In genomic region chr2:7950035-7950612, GRCh38 we compare ENCODE assay signal across 13 cellular contexts.
"Had no signal": no experiment of that assay in that cellular context is flagged by ENCODE, and none has a peak within 500 bp of the region (broad histone marks: within the 10 kb centered on the region; RNA-seq: fewer than 3 reads in every experiment).

No MANE protein-coding gene starts in this region.

- H3K79me2 ChIP-seq: hepatocyte had no signal

- H3K4me3 Mint-ChIP-seq: neural progenitor cell had no signal

- H3K4me3 ChIP-seq: esophagus squamous epithelium, hepatocyte, neural progenitor cell, pancreas, upper lobe of left lung had no signal

- H3K9me3 Mint-ChIP-seq: activated naive CD4-positive, alpha-beta T cell treated with anti-CD3 and anti-CD28 coated beads, Interleukin-2, amount 50 U/mL, for 72 hours; neural progenitor cell had no signal

- H3K9ac ChIP-seq: neural progenitor cell had no signal

- H2AFZ ChIP-seq: hepatocyte, neural progenitor cell had no signal

- H3K27ac Mint-ChIP-seq: activated naive CD4-positive, alpha-beta T cell treated with anti-CD3 and anti-CD28 coated beads, Interleukin-2, amount 50 U/mL, for 72 hours; neural progenitor cell had no signal

- H3K36me3 Mint-ChIP-seq: activated naive CD4-positive, alpha-beta T cell treated with anti-CD3 and anti-CD28 coated beads, Interleukin-2, amount 50 U/mL, for 72 hours; neural progenitor cell had no signal

- H3K4me1 ChIP-seq: esophagus squamous epithelium, pancreas, upper lobe of left lung had no signal

- ATAC-seq: activated CD4-positive, CD25-positive, alpha-beta regulatory T cell treated with anti-CD3 and anti-CD28 coated beads, Interleukin-2, amount 50 U/mL, for 24 hours; activated naive CD4-positive, alpha-beta T cell treated with anti-CD3 and anti-CD28 coated beads, Interleukin-2, amount 50 U/mL, for 72 hours; left ventricle myocardium superior; pancreas had no signal

- H3K27ac ChIP-seq: esophagus squamous epithelium, hepatocyte, neural progenitor cell, pancreas, upper lobe of left lung had no signal

- H3K36me3 ChIP-seq: esophagus squamous epithelium, neural progenitor cell, pancreas, upper lobe of left lung had no signal

- H3K27me3 ChIP-seq: hepatocyte, neural progenitor cell, pancreas, upper lobe of left lung had no signal

- H3K9me3 ChIP-seq: esophagus squamous epithelium, pancreas, upper lobe of left lung had no signal

- DNase-seq: activated T-cell treated with anti-CD3 and anti-CD28 coated beads, Interleukin-2, amount 50 U/mL, for 1 hour; esophagus squamous epithelium; kidney; left ventricle myocardium superior; mesenchymal stem cell; pancreas; small intestine; T-helper 2 cell had no signal

- H3K4me2 ChIP-seq: hepatocyte, neural progenitor cell had no signal
